ENCODE assay signal across 8 cellular contexts in genomic region chr12:26122681-26123481, GRCh38. TPM values are rescaled to one million over a fixed set of nuclear protein-coding genes. Genes with fewer than 3 reads are reported as not detected.
DNase-seq lines count a peak whose midpoint lies in the region; ATAC-seq and TF ChIP-seq lines count a peak whose summit lies in the region.

No MANE protein-coding gene starts in this region.

- intact Hi-C loops in CD4-positive, alpha-beta T cell (cut with DNase I, micrococcal nuclease) = loop anchor here in 1 of 2 experiments (10.0 kb wide), 1 partner anchor 1182 kb away; no protein-coding TSS in a partner anchor

- H3K27me3 Mint-ChIP-seq in CD4-positive, alpha-beta T cell = peaks cover 83% of the 10 kb centered on the region
- H3K27me3 Mint-ChIP-seq in glutamatergic neuron (ENCODE audit: unreplicated experiment) = peaks cover 27% of the 10 kb centered on the region

- CTCF ChIA-PET in CD4-positive, alpha-beta T cell (lab: Charles Lee) = no interaction called here

- H3K27me3 ChIP-seq in CD4-positive, alpha-beta T cell (ENCODE audit: control insufficient read depth, insufficient read depth, low read length) = peaks cover 86% of the 10 kb centered on the region
- peaks cover 14 to 62% (median 61%) of the 10 kb centered on the region in 3 experiments for H3K27me3 ChIP-seq in neuronal stem cell (ENCODE audit: control insufficient read depth in 3 of 3, insufficient read depth in 3 of 3, low read depth in 1 of 3, low read length in 3 of 3)

- H3K36me3 ChIP-seq in neuronal stem cell (replicated peaks in 1 of 2; ENCODE audit: control insufficient read depth in 2 of 2, insufficient read depth in 2 of 2, low read length in 2 of 2) = no peaks in the 10 kb centered on the region

- H3K4me1 Mint-ChIP-seq in CD4-positive, alpha-beta T cell (ENCODE audit: low read depth) = peaks cover 38% of the 10 kb centered on the region
- peaks cover 27% of the 10 kb centered on the region for H3K4me1 Mint-ChIP-seq in glutamatergic neuron (ENCODE audit: low read depth, unreplicated experiment)

- peak overlapping the region; percentile 58 for H3K23ac ChIP-seq in neuronal stem cell (ENCODE audit: low read depth, low read length, poor library complexity)

- H3K27ac ChIP-seq in CD4-positive, alpha-beta T cell (ENCODE audit: low read depth, low read length) = no peak overlapping the region
- H3K27ac ChIP-seq in neuronal stem cell (replicated peaks; ENCODE audit: low read length) = no peak overlapping the region

- no peak for TF ChIP-seq CTCF in CD4-positive, alpha-beta T cell (IDR thresholded peaks at IDR 0.05)
- peak; percentile 25 for TF ChIP-seq CTCF in GM20000 (IDR thresholded peaks at IDR 0.05; ENCODE audit: extremely low read depth, missing control alignments)
- no peak for TF ChIP-seq CTCF in glutamatergic neuron (IDR thresholded peaks at IDR 0.05; ENCODE audit: partially characterized antibody, unreplicated experiment)

- H3K14ac ChIP-seq in neuronal stem cell (ENCODE audit: low read length) = no peak overlapping the region

- H2BK5ac ChIP-seq in neuronal stem cell (ENCODE audit: low read length) = no peak overlapping the region

- no peaks in the 10 kb centered on the region for H3K79me1 ChIP-seq in neuronal stem cell (ENCODE audit: low read depth, low read length)

- H3K4me3 Mint-ChIP-seq in CD4-positive, alpha-beta T cell = peak overlapping the region; percentile 90
- H3K4me3 Mint-ChIP-seq in glutamatergic neuron (ENCODE audit: unreplicated experiment) = peak overlapping the region; percentile 87

- no peak overlapping the region for H4K8ac ChIP-seq in neuronal stem cell (ENCODE audit: low read depth, low read length)

- no CpG with 5 or more reads among the region's 69 CpGs for WGBS in neuronal stem cell (ENCODE audit: extremely low coverage in 2 of 2, insufficient read length in 2 of 2, insufficient replicate concordance in 1 of 2), 2 donors

- POLR2A ChIA-PET in CD4-positive, alpha-beta T cell (lab: Charles Lee) = interaction anchor here (1.2 kb wide), 1 partner anchor 9 kb away, joined by 6 read pairs; no protein-coding TSS in a partner anchor

- DNase-seq in CD4-positive, alpha-beta T cell = peak in 2 of 10 experiments; percentile 4 to 35
- DNase-seq in GM20000 (ENCODE audit: low spot score) (peak; percentile 71), NCI-H510A treated with DMSO at 0.1 percent for 48 hours (lab: John Stamatoyannopoulos, UW) (peak; percentile 18), glutamatergic neuron (peak; percentile 36), neuronal stem cell (ENCODE audit: low spot score) (peak; percentile 54)
- DNase-seq in activated naive CD4-positive, alpha-beta T cell treated with anti-CD3 and anti-CD28 coated beads, Interleukin-2, amount 50 U/mL, for 72 hours (ENCODE audit: low spot score in 2 of 2) = peak; percentile 20 to 55

- no peaks in the 10 kb centered on the region for H3K36me3 Mint-ChIP-seq in CD4-positive, alpha-beta T cell (ENCODE audit: low read depth)
- peaks cover 0 to 11% of the 10 kb centered on the region in 2 donors for H3K36me3 Mint-ChIP-seq in activated naive CD4-positive, alpha-beta T cell treated with anti-CD3 and anti-CD28 coated beads, Interleukin-2, amount 50 U/mL, for 72 hours
- H3K36me3 Mint-ChIP-seq in glutamatergic neuron (ENCODE audit: unreplicated experiment) = no peaks in the 10 kb centered on the region

- no peaks in the 10 kb centered on the region for H3K9me3 ChIP-seq in CD4-positive, alpha-beta T cell (ENCODE audit: control insufficient read depth, low read length)
- H3K9me3 ChIP-seq in neuronal stem cell (replicated peaks in 1 of 2; ENCODE audit: control insufficient read depth in 2 of 2, insufficient read depth in 1 of 2, low read depth in 1 of 2, low read length in 2 of 2) = no peaks in the 10 kb centered on the region

- no peak overlapping the region for H2AK5ac ChIP-seq in neuronal stem cell (ENCODE audit: low read depth, low read length)

- no peak overlapping the region for H2BK12ac ChIP-seq in neuronal stem cell (ENCODE audit: low read length)

- H3K9ac ChIP-seq in neuronal stem cell (ENCODE audit: low read depth, low read length, poor library complexity) = peak overlapping the region; percentile 30

- no peak overlapping the region for H2BK15ac ChIP-seq in neuronal stem cell (ENCODE audit: low read length)

- peak overlapping the region; percentile 92 for H2AFZ ChIP-seq in neuronal stem cell (ENCODE audit: low read length)

- no peak overlapping the region for H3K4ac ChIP-seq in neuronal stem cell (ENCODE audit: low read length)

- H3K4me1 ChIP-seq in neuronal stem cell (ENCODE audit: control insufficient read depth in 2 of 2, insufficient read depth in 1 of 2, low read depth in 1 of 2, low read length in 2 of 2) = peaks cover 9 to 11% of the 10 kb centered on the region in 2 donors

- H3K4me2 ChIP-seq in neuronal stem cell (ENCODE audit: insufficient read depth, low read length, poor library complexity, severe bottlenecking) = peak overlapping the region; percentile 95

- ATAC-seq in CD4-positive, alpha-beta T cell (ENCODE audit: poor library complexity) = peak; percentile 54
- ATAC-seq in activated naive CD4-positive, alpha-beta T cell treated with anti-CD3 and anti-CD28 coated beads, Interleukin-2, amount 50 U/mL, for 72 hours = peak; percentile 22 to 35
- no peak for ATAC-seq in HG03196 (IDR thresholded peaks at IDR 0.05; ENCODE audit: unreplicated experiment)
- no peak for ATAC-seq in GM21447 (IDR thresholded peaks at IDR 0.05; ENCODE audit: unreplicated experiment)

- peak overlapping the region; percentile 65 for H3K18ac ChIP-seq in neuronal stem cell (ENCODE audit: low read length)

- no peak overlapping the region for H4K91ac ChIP-seq in neuronal stem cell (ENCODE audit: low read depth, low read length, poor library complexity)

- H3K27ac Mint-ChIP-seq in CD4-positive, alpha-beta T cell = no peak overlapping the region
- H3K27ac Mint-ChIP-seq in activated naive CD4-positive, alpha-beta T cell treated with anti-CD3 and anti-CD28 coated beads, Interleukin-2, amount 50 U/mL, for 72 hours = no peak overlapping the region
- H3K27ac Mint-ChIP-seq in glutamatergic neuron (ENCODE audit: unreplicated experiment) = no peak overlapping the region

- peak overlapping the region; percentile 47 to 83 for H3K4me3 ChIP-seq in neuronal stem cell (ENCODE audit: low read length in 2 of 2)

- no peak overlapping the region for H2BK120ac ChIP-seq in neuronal stem cell (ENCODE audit: low read depth, low read length)

- no peaks in the 10 kb centered on the region for H3K9me3 Mint-ChIP-seq in CD4-positive, alpha-beta T cell
- no peaks in the 10 kb centered on the region for H3K9me3 Mint-ChIP-seq in activated naive CD4-positive, alpha-beta T cell treated with anti-CD3 and anti-CD28 coated beads, Interleukin-2, amount 50 U/mL, for 72 hours
- peaks cover 12% of the 10 kb centered on the region for H3K9me3 Mint-ChIP-seq in glutamatergic neuron (ENCODE audit: unreplicated experiment)

RNA-seq across cellular contexts. Expression of gene BHLHE41, which starts 2.0 kb away (rescaled TPM):
- not detected for total RNA-seq in CD4-positive, alpha-beta T cell
- total RNA-seq in activated naive CD4-positive, alpha-beta T cell treated with anti-CD3 and anti-CD28 coated beads, Interleukin-2, amount 50 U/mL, for 72 hours = not detected
- 3.6 TPM for total RNA-seq in glutamatergic neuron (ENCODE audit: unreplicated experiment)
- polyA plus RNA-seq in neuronal stem cell (2013, experiment 1 of 2) = not detected
- 0.04 TPM for polyA plus RNA-seq in neuronal stem cell (2013, experiment 2 of 2)

Comparison
In these comparisons a context has a peak if more than half of its experiments do, and no peak if none do; other contexts are left out.
1. ATAC-seq: peak in CD4-positive, alpha-beta T cell (single experiment) and activated naive CD4-positive, alpha-beta T cell treated with anti-CD3 and anti-CD28 coated beads, Interleukin-2, amount 50 U/mL, for 72 hours (2 of 2); none in HG03196 (single experiment) and GM21447 (single experiment).